Comparison of ENCODE assay signal across 23 cellular contexts in the genomic region with DNA sequence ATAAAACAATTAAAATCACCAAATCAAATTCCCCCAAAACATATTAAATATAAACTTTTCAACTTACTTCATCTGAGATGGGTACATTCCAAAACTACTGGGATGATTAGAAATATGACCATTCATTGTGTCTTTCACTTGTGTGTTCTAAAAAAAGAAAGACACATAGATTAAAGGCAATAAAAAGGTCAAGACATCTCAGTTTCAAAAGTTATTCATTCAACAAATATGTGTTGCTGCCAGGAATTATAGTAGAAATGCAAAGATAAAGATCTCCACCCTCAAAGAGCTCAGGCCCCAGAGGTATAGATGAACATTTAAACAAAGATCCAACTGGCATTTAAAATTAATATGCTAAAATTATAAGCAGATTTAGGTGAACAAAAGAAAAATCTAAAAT.
A peak's percentile ranks its signal among the peaks of the same experiment; 100 is the strongest.
DNase-seq lines count a peak whose midpoint lies in the region; ATAC-seq and TF ChIP-seq lines count a peak whose summit lies in the region.
"Had no signal": no experiment of that assay in that cellular context is flagged by ENCODE, and none has a peak within 500 bp of the region (broad histone marks: within the 10 kb centered on the region; RNA-seq: fewer than 3 reads in every experiment).

No MANE protein-coding gene starts in this region.

- no TSS peak for BruUV-seq in HCT116 (replicated peaks; lab: Mats Ljungman, UMichigan)

- H3F3A ChIP-seq in smooth muscle cell (ENCODE audit: low read depth), result peaks cover 4% of the 10 kb centered on the region

- CTCF ChIA-PET in HCT116 (lab: Charles Lee), result interaction anchor here (1.0 kb wide), 1 partner anchor 98 kb away, joined by 4 read pairs; no protein-coding TSS in a partner anchor
- CTCF ChIA-PET in CD4-positive, alpha-beta T cell (lab: Charles Lee), result no interaction called here

- H2AFZ ChIP-seq in HCT116 (ENCODE audit: low read depth, low read length, poor library complexity, severe bottlenecking), result no peak overlapping the region
- no peak overlapping the region for H2AFZ ChIP-seq in smooth muscle cell (ENCODE audit: low read depth)

- H3K27ac ChIP-seq in HCT116 (ENCODE audit: low read depth, low read length) (peak overlapping the region; percentile 55; the same call in 1 of the 2 replicates), SK-N-MC (0 out of 2 replicates have a peak overlapping the region, but pooled peaks have one; percentile 95), smooth muscle cell (ENCODE audit: low read depth) (no peak overlapping the region)
- no peak overlapping the region for H3K27ac ChIP-seq in CD4-positive, alpha-beta T cell (ENCODE audit: low read depth, low read length)
- H3K27ac ChIP-seq: sigmoid colon, SJCRH30, tibial artery, VCaP had no signal

- ATAC-seq in HCT116, result peak; percentile 79
- ATAC-seq in GM19452 (IDR thresholded peaks at IDR 0.05; ENCODE audit: unreplicated experiment), result no peak
- no peak for ATAC-seq in CD4-positive, alpha-beta T cell (ENCODE audit: poor library complexity)
- ATAC-seq: K562, T-helper 17 cell had no signal

- TF ChIP-seq CTCF in HCT116 (IDR thresholded peaks at IDR 0.05 in 2 of 3, conservative IDR thresholded peaks at IDR 0.05 in 1 of 3; ENCODE audit: borderline replicate concordance in 1 of 3, insufficient read depth in 1 of 3, low read depth in 2 of 3, low read length in 2 of 3) (no peak), fibroblast of villous mesenchyme (IDR thresholded peaks at IDR 0.05; ENCODE audit: insufficient read depth, low read depth, low read length) (no peak), smooth muscle cell (IDR thresholded peaks at IDR 0.05; ENCODE audit: borderline replicate concordance, insufficient read depth, poor library complexity, severe bottlenecking) (no peak)
- TF ChIP-seq CTCF in CD4-positive, alpha-beta T cell (IDR thresholded peaks at IDR 0.05), result no peak

- H4K20me1 ChIP-seq in HCT116 (ENCODE audit: insufficient read depth), result no peaks in the 10 kb centered on the region
- H4K20me1 ChIP-seq in smooth muscle cell (ENCODE audit: low read depth), result no peaks in the 10 kb centered on the region

- H3K36me3 ChIP-seq in HCT116 (ENCODE audit: control insufficient read depth in 1 of 2, insufficient read depth in 2 of 2, low read length in 2 of 2), result no peaks in the 10 kb centered on the region
- H3K36me3 ChIP-seq in SK-N-MC (ENCODE audit: insufficient read depth, low read length), result no peaks in the 10 kb centered on the region
- no peaks in the 10 kb centered on the region for H3K36me3 ChIP-seq in smooth muscle cell (ENCODE audit: low read depth)
- H3K36me3 ChIP-seq: sigmoid colon, SJCRH30 had no signal

- H3K4me1 ChIP-seq in HCT116 (ENCODE audit: control insufficient read depth in 1 of 2, insufficient read depth in 2 of 2, low read length in 2 of 2), result peaks cover 64 to 92% of the 10 kb centered on the region in 2 experiments
- peaks cover 5% of the 10 kb centered on the region for H3K4me1 ChIP-seq in smooth muscle cell (ENCODE audit: low read depth)

- no peak overlapping the region for H3K4me3 Mint-ChIP-seq in CD4-positive, alpha-beta T cell
- H3K4me3 Mint-ChIP-seq: nephron, T-helper 17 cell had no signal

- H3K27me3 ChIP-seq in HCT116 (ENCODE audit: insufficient read depth, low read length) (no peaks in the 10 kb centered on the region), smooth muscle cell (ENCODE audit: low read depth) (no peaks in the 10 kb centered on the region)
- no peaks in the 10 kb centered on the region for H3K27me3 ChIP-seq in CD4-positive, alpha-beta T cell (ENCODE audit: control insufficient read depth, insufficient read depth, low read length)
- H3K27me3 ChIP-seq: sigmoid colon, SJCRH30, tibial artery had no signal

- intact Hi-C loops in HCT116 (cut with micrococcal nuclease), result no loop called here
- intact Hi-C loops in CD4-positive, alpha-beta T cell (cut with DNase I, micrococcal nuclease), result no loop called here

- RAD21 ChIA-PET in HCT116 (lab: Charles Lee; ENCODE audit: low non-redundant PET in 1 of 2, low total read pairs in 2 of 2, uncharacterized antibody in 2 of 2, unreplicated experiment in 2 of 2), result no interaction called here

- H3K4me2 ChIP-seq in HCT116 (ENCODE audit: low read length), result peak overlapping the region; percentile 74
- H3K4me2 ChIP-seq in smooth muscle cell, result peak overlapping the region; percentile 48

- H3K9me3 ChIP-seq in HCT116 (ENCODE audit: control insufficient read depth in 1 of 2, insufficient read depth in 1 of 2, low read depth in 1 of 2, low read length in 2 of 2) (no peaks in the 10 kb centered on the region), SK-N-MC (ENCODE audit: low read depth, low read length) (no peaks in the 10 kb centered on the region), smooth muscle cell (replicated peaks; ENCODE audit: low read depth) (no peaks in the 10 kb centered on the region)
- no peaks in the 10 kb centered on the region for H3K9me3 ChIP-seq in CD4-positive, alpha-beta T cell (ENCODE audit: control insufficient read depth, low read length)
- H3K9me3 ChIP-seq: sigmoid colon, SJCRH30, tibial artery had no signal

- H3K27me3 Mint-ChIP-seq in CD4-positive, alpha-beta T cell, result peaks cover 7% of the 10 kb centered on the region

- H3K4me1 Mint-ChIP-seq in CD4-positive, alpha-beta T cell (ENCODE audit: low read depth), result no peaks in the 10 kb centered on the region
- H3K4me1 Mint-ChIP-seq: T-helper 17 cell had no signal

- no peaks in the 10 kb centered on the region for H3K9me2 ChIP-seq in HCT116 (ENCODE audit: insufficient read depth)

- H3K36me3 Mint-ChIP-seq in CD4-positive, alpha-beta T cell (ENCODE audit: low read depth), result no peaks in the 10 kb centered on the region

- peak; percentile 6; the same call in 1 of the 2 replicates for TF ChIP-seq RAD21 in HCT116 (IDR thresholded peaks at IDR 0.05; ENCODE audit: low read depth)

- TF ChIP-seq POLR2A in HCT116 (IDR thresholded peaks at IDR 0.05; ENCODE audit: borderline replicate concordance, extremely low read depth, insufficient read depth, insufficient read length), result no peak

- POLR2A ChIA-PET in HCT116 (lab: Charles Lee), result no interaction called here
- POLR2A ChIA-PET in CD4-positive, alpha-beta T cell (lab: Charles Lee), result no interaction called here

- H3K27ac Mint-ChIP-seq in CD4-positive, alpha-beta T cell, result no peak overlapping the region
- H3K27ac Mint-ChIP-seq: nephron, T-helper 17 cell had no signal

- DNase-seq in HCT116 (ENCODE audit: low read depth, low spot score) (no peak), SK-N-MC (ENCODE audit: low read depth, low spot score) (no peak), fibroblast of villous mesenchyme (ENCODE audit: low read depth) (peak; percentile 46), smooth muscle cell (lab: John Stamatoyannopoulos, UW; ENCODE audit: unreplicated experiment) (no peak), midbrain (lab: John Stamatoyannopoulos, UW) (no peak)
- DNase-seq in CD4-positive, alpha-beta T cell, result no peak
- DNase-seq: amygdala; caudate nucleus; DMS79 treated with DMSO at 0.1 percent for 48 hours; mesendoderm; NCI-H187 treated with DMSO at 0.1 percent for 48 hours; NCI-H82; posterior cingulate gyrus; sigmoid colon; SJCRH30; stimulated activated CD4-positive, alpha-beta T cell treated with anti-CD3 and anti-CD28 coated beads, Interleukin-1b, Interleukin-23, amount 100 ng/mL, for 48 hours; stimulated activated naive CD4-positive, alpha-beta T cell; T-helper 17 cell; tibial artery had no signal

- peaks cover 52% of the 10 kb centered on the region for H3K79me2 ChIP-seq in HCT116 (ENCODE audit: insufficient read depth, low read length)
- H3K79me2 ChIP-seq in smooth muscle cell (ENCODE audit: low read depth), result peaks cover 15% of the 10 kb centered on the region

- peak overlapping the region; percentile 24 for H3K9ac ChIP-seq in HCT116 (ENCODE audit: low read length)
- no peak overlapping the region for H3K9ac ChIP-seq in SK-N-MC (ENCODE audit: insufficient read length)
- H3K9ac ChIP-seq in smooth muscle cell (ENCODE audit: low read depth), result no peak overlapping the region

- H3K9me3 Mint-ChIP-seq in CD4-positive, alpha-beta T cell, result no peaks in the 10 kb centered on the region
- H3K9me3 Mint-ChIP-seq: nephron had no signal

- H3K4me3 ChIP-seq in HCT116 (replicated peaks in 1 of 2; ENCODE audit: low read depth in 1 of 2, low read length in 2 of 2) (peak overlapping the region in 1 of 2 experiments; percentile 41; a peak in 2 of 4 replicates), SK-N-MC (no peak overlapping the region), fibroblast of villous mesenchyme (ENCODE audit: low read depth, low read length) (no peak overlapping the region), smooth muscle cell (no peak overlapping the region)
- H3K4me3 ChIP-seq: K562, sigmoid colon, SJCRH30, tibial artery had no signal

TF ChIP-seq in HCT116, 20 proteins besides CTCF, POLR2A, EP300 and RAD21:
- peak; percentile 57 for TF ChIP-seq CEBPB (IDR thresholded peaks at IDR 0.05; ENCODE audit: low read depth)
- TF ChIP-seq SP1 (IDR thresholded peaks at IDR 0.05; ENCODE audit: low read depth), result peak; percentile 78
- peak; percentile 66 for TF ChIP-seq FOSL1 (IDR thresholded peaks at IDR 0.05; ENCODE audit: low read depth)
- no peak for TF ChIP-seq CBX3 (IDR thresholded peaks at IDR 0.05; ENCODE audit: low read depth)
- TF ChIP-seq TCF7L2 (IDR thresholded peaks at IDR 0.05; ENCODE audit: borderline replicate concordance, extremely low read depth, insufficient read depth, insufficient read length), result no peak
- peak; percentile 68 for TF ChIP-seq JUND (IDR thresholded peaks at IDR 0.05)
- TF ChIP-seq SRF (IDR thresholded peaks at IDR 0.05; ENCODE audit: low read depth), result peak; percentile 45; the same call in 1 of the 2 replicates
- 0 out of 2 replicates have a peak, but pooled peaks have one; percentile 32 for TF ChIP-seq SIN3A (IDR thresholded peaks at IDR 0.05; ENCODE audit: low read depth)

Comparison
In these comparisons a context has a peak if more than half of its experiments do, and no peak if none do; other contexts are left out.
1. H3K27ac ChIP-seq: peak in HCT116 (single experiment) and SK-N-MC (single experiment); none in smooth muscle cell (single experiment) and CD4-positive, alpha-beta T cell (single experiment).